Comparison of ENCODE assay signal across 1 cellular context in genomic region chr18:3451989-3452749, GRCh38.
TF ChIP-seq lines count a peak whose summit lies in the region.

No MANE protein-coding gene starts in this region.

TF ChIP-seq in HepG2, 621 proteins besides CTCF, POLR2A, EP300 and RAD21 (continued from another document):
- TF ChIP-seq UBTF (CRISPR knock-in tag; IDR thresholded peaks at IDR 0.05) (peak; percentile 79), ZSCAN20 (CRISPR knock-in tag; IDR thresholded peaks at IDR 0.05; ENCODE audit: borderline replicate concordance) (0 out of 2 replicates have a peak, but pooled peaks have one; percentile 33), ZNF44 (CRISPR knock-in tag; IDR thresholded peaks at IDR 0.05) (no peak), ZBTB7B (CRISPR knock-in tag; IDR thresholded peaks at IDR 0.05) (0 out of 2 replicates have a peak, but pooled peaks have one; percentile 24), HOXA5 (CRISPR knock-in tag; IDR thresholded peaks at IDR 0.05) (peak; percentile 58; the same call in 1 of the 2 replicates), KDM6A (CRISPR knock-in tag; IDR thresholded peaks at IDR 0.05; ENCODE audit: low read depth) (no peak), SPEN (CRISPR knock-in tag; IDR thresholded peaks at IDR 0.05; ENCODE audit: low read depth) (0 out of 2 replicates have a peak, but pooled peaks have one; percentile 2), MED13 (CRISPR knock-in tag; IDR thresholded peaks at IDR 0.05) (peak; percentile 47; the same call in 1 of the 2 replicates), AHDC1 (CRISPR knock-in tag; IDR thresholded peaks at IDR 0.05; ENCODE audit: borderline replicate concordance) (0 out of 2 replicates have a peak, but pooled peaks have one; percentile 18), MTA1 (CRISPR knock-in tag; IDR thresholded peaks at IDR 0.05; ENCODE audit: borderline replicate concordance) (peak; percentile 17; the same call in 1 of the 2 replicates), ZMYM4 (CRISPR knock-in tag; IDR thresholded peaks at IDR 0.05) (peak; percentile 6; the same call in 1 of the 2 replicates), ATF7 (IDR thresholded peaks at IDR 0.05) (no peak), ATF7 (CRISPR knock-in tag; IDR thresholded peaks at IDR 0.05) (0 out of 2 replicates have a peak, but pooled peaks have one; percentile 47), ZHX1 (CRISPR knock-in tag; IDR thresholded peaks at IDR 0.05; ENCODE audit: low read depth) (no peak), MYPOP (CRISPR knock-in tag; IDR thresholded peaks at IDR 0.05) (peak; percentile 37; the same call in 1 of the 2 replicates), ZFP82 (CRISPR knock-in tag; IDR thresholded peaks at IDR 0.05; ENCODE audit: borderline replicate concordance) (0 out of 2 replicates have a peak, but pooled peaks have one; percentile 47), ZNF687 (CRISPR knock-in tag; IDR thresholded peaks at IDR 0.05) (peak; percentile 56), MAX (IDR thresholded peaks at IDR 0.05) (peak; percentile 4; the same call in 1 of the 2 replicates), RBFOX2 (IDR thresholded peaks at IDR 0.05; ENCODE audit: low read depth, low read length) (peak; percentile 94), POLR2G (IDR thresholded peaks at IDR 0.05; ENCODE audit: low read depth, low read length) (peak; percentile 39; the same call in 1 of the 2 replicates), NFATC3 (CRISPR knock-in tag; IDR thresholded peaks at IDR 0.05) (no peak), PHF8 (CRISPR knock-in tag; IDR thresholded peaks at IDR 0.05) (peak; percentile 18; the same call in 1 of the 2 replicates), ZFX (CRISPR knock-in tag; IDR thresholded peaks at IDR 0.05; ENCODE audit: low read depth) (peak; percentile 57), KDM5B (CRISPR knock-in tag; IDR thresholded peaks at IDR 0.05; ENCODE audit: borderline replicate concordance) (no peak), AKAP8 (CRISPR knock-in tag; IDR thresholded peaks at IDR 0.05) (0 out of 2 replicates have a peak, but pooled peaks have one; percentile 12), PHF21A (CRISPR knock-in tag; IDR thresholded peaks at IDR 0.05) (0 out of 2 replicates have a peak, but pooled peaks have one; percentile 5), ZNF430 (CRISPR knock-in tag; IDR thresholded peaks at IDR 0.05) (0 out of 2 replicates have a peak, but pooled peaks have one; percentile 34), AGO2 (optimal IDR thresholded peaks at IDR 0.05; ENCODE audit: low read depth, low read length) (peak; percentile 98), ZNF740 (CRISPR knock-in tag; IDR thresholded peaks at IDR 0.05) (0 out of 2 replicates have a peak, but pooled peaks have one; percentile 51), KAT7 (CRISPR knock-in tag; IDR thresholded peaks at IDR 0.05; ENCODE audit: borderline replicate concordance) (peak; percentile 44; the same call in 1 of the 2 replicates)
TF ChIP-seq in HepG2: peak in this region for 50.
